Comparison of ENCODE assay signal across 1 cellular context in genomic region chr1:12124693-12125421, GRCh38.
TF ChIP-seq lines count a peak whose summit lies in the region.

No MANE protein-coding gene starts in this region.

TF ChIP-seq in K562, 482 proteins besides CTCF, POLR2A, EP300 and RAD21 (continued from another document and continues in another):
- TF ChIP-seq BCLAF1 (IDR thresholded peaks at IDR 0.05; ENCODE audit: borderline replicate concordance in 1 of 2, control insufficient read depth in 1 of 2, low read depth in 2 of 2, low read length in 1 of 2) (no peak), TRIM28 (IDR thresholded peaks at IDR 0.05) (no peak), ZC3H11A (IDR thresholded peaks at IDR 0.05; ENCODE audit: low read depth, low read length) (no peak), CBX2 (IDR thresholded peaks at IDR 0.05; ENCODE audit: insufficient read depth, low read length, poor library complexity, severe bottlenecking) (no peak), ARHGAP35 (IDR thresholded peaks at IDR 0.05; ENCODE audit: partially characterized antibody) (peak; percentile 57), XRCC3 (IDR thresholded peaks at IDR 0.05) (no peak), RERE (CRISPR knock-in tag; IDR thresholded peaks at IDR 0.05; ENCODE audit: borderline replicate concordance) (no peak), SRSF1 (IDR thresholded peaks at IDR 0.05; ENCODE audit: low read depth, low read length) (no peak), ZNF639 (CRISPR knock-in tag; conservative IDR thresholded peaks at IDR 0.05 in 1 of 2, IDR thresholded peaks at IDR 0.05 in 1 of 2) (no peak), POU5F1 (IDR thresholded peaks at IDR 0.05; ENCODE audit: borderline replicate concordance, low read depth, low read length, partially characterized antibody) (no peak), MLLT1 (IDR thresholded peaks at IDR 0.05) (peak; percentile 21 to 81; a peak in 2 of 4 replicates), ZNF121 (CRISPR knock-in tag; conservative IDR thresholded peaks at IDR 0.05) (no peak), MTA1 (IDR thresholded peaks at IDR 0.05; ENCODE audit: borderline replicate concordance) (no peak), IRF9 (tag; IDR thresholded peaks at IDR 0.05) (no peak), DIDO1 (tag; IDR thresholded peaks at IDR 0.05; ENCODE audit: low read depth) (no peak), SMAD1 (IDR thresholded peaks at IDR 0.05; ENCODE audit: low read depth, low read length, partially characterized antibody) (peak; percentile 47), MYC (IDR thresholded peaks at IDR 0.05; ENCODE audit: low read depth, low read length) (peak; percentile 67), MYC (CRISPR knock-in tag; IDR thresholded peaks at IDR 0.05; ENCODE audit: borderline replicate concordance, low read depth) (no peak), ZNF507 (tag; conservative IDR thresholded peaks at IDR 0.05) (no peak), THRB (CRISPR knock-in tag; conservative IDR thresholded peaks at IDR 0.05) (peak; percentile 71; the same call in 1 of the 2 replicates), STAT5A (IDR thresholded peaks at IDR 0.05; ENCODE audit: borderline replicate concordance, low read length) (no peak), MEIS2 (IDR thresholded peaks at IDR 0.05; ENCODE audit: partially characterized antibody) (no peak), HBP1 (CRISPR knock-in tag; IDR thresholded peaks at IDR 0.05) (peak; percentile 83; the same call in 1 of the 2 replicates), PTRF (tag; IDR thresholded peaks at IDR 0.05) (no peak), THAP7 (CRISPR knock-in tag; IDR thresholded peaks at IDR 0.05) (no peak), ZNF551 (CRISPR knock-in tag; IDR thresholded peaks at IDR 0.05) (no peak), NFIX (CRISPR knock-in tag; IDR thresholded peaks at IDR 0.05; ENCODE audit: low read depth) (no peak), NR2C1 (IDR thresholded peaks at IDR 0.05) (no peak), NR2C1 (tag; IDR thresholded peaks at IDR 0.05) (0 out of 2 replicates have a peak, but pooled peaks have one; percentile 8), ZNF707 (CRISPR knock-in tag; conservative IDR thresholded peaks at IDR 0.05) (no peak), DEAF1 (CRISPR knock-in tag; IDR thresholded peaks at IDR 0.05) (peak; percentile 98), FOXJ3 (CRISPR knock-in tag; IDR thresholded peaks at IDR 0.05) (no peak), REST (CRISPR knock-in tag; IDR thresholded peaks at IDR 0.05; ENCODE audit: low read depth) (0 out of 2 replicates have a peak, but pooled peaks have one; percentile 27), RB1 (IDR thresholded peaks at IDR 0.05; ENCODE audit: low read depth) (peak; percentile 69; the same call in 1 of the 2 replicates), TSC22D4 (tag; IDR thresholded peaks at IDR 0.05) (peak; percentile 18; the same call in 1 of the 2 replicates)
